In genomic region chr9:112029921-112030444, GRCh38 we compare ENCODE assay signal across 1 cellular context.
TF ChIP-seq lines count a peak whose summit lies in the region.

No MANE protein-coding gene starts in this region.

TF ChIP-seq in GM12878, 131 proteins besides CTCF, POLR2A, EP300 and RAD21 (continued from another document):
- TF ChIP-seq, protein P1, sequence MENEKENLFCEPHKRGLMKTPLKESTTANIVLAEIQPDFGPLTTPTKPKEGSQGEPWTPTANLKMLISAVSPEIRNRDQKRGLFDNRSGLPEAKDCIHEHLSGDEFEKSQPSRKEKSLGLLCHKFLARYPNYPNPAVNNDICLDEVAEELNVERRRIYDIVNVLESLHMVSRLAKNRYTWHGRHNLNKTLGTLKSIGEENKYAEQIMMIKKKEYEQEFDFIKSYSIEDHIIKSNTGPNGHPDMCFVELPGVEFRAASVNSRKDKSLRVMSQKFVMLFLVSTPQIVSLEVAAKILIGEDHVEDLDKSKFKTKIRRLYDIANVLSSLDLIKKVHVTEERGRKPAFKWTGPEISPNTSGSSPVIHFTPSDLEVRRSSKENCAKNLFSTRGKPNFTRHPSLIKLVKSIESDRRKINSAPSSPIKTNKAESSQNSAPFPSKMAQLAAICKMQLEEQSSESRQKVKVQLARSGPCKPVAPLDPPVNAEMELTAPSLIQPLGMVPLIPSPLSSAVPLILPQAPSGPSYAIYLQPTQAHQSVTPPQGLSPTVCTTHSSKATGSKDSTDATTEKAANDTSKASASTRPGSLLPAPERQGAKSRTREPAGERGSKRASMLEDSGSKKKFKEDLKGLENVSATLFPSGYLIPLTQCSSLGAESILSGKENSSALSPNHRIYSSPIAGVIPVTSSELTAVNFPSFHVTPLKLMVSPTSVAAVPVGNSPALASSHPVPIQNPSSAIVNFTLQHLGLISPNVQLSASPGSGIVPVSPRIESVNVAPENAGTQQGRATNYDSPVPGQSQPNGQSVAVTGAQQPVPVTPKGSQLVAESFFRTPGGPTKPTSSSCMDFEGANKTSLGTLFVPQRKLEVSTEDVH (IDR thresholded peaks at IDR 0.05; ENCODE audit: low read depth, partially characterized antibody), result no peak
- no peak for TF ChIP-seq YY1 (IDR thresholded peaks at IDR 0.05; ENCODE audit: low read depth, low read length)
- no peak for TF ChIP-seq NR2C2 (IDR thresholded peaks at IDR 0.05; ENCODE audit: borderline replicate concordance, control insufficient read depth, insufficient read length, low read depth)
- no peak for TF ChIP-seq ZNF687 (IDR thresholded peaks at IDR 0.05)
- TF ChIP-seq MEF2A (IDR thresholded peaks at IDR 0.05; ENCODE audit: insufficient read depth, low read depth, low read length), result 0 out of 2 replicates have a peak, but pooled peaks have one; percentile 28
- no peak for TF ChIP-seq MTA2 (IDR thresholded peaks at IDR 0.05; ENCODE audit: low read depth)
- no peak for TF ChIP-seq BMI1 (IDR thresholded peaks at IDR 0.05; ENCODE audit: borderline replicate concordance)
- no peak for TF ChIP-seq CHD2 (IDR thresholded peaks at IDR 0.05; ENCODE audit: borderline replicate concordance, low read depth, low read length)
- TF ChIP-seq PAX8 (IDR thresholded peaks at IDR 0.05), result no peak
- peak in 1 of 2 experiments; percentile 55; a peak in 1 of 4 replicates for TF ChIP-seq ETV6 (conservative IDR thresholded peaks at IDR 0.05 in 1 of 2, IDR thresholded peaks at IDR 0.05 in 1 of 2; ENCODE audit: borderline replicate concordance in 1 of 2, low read depth in 1 of 2)
- peak; percentile 82 for TF ChIP-seq RELA (IDR thresholded peaks at IDR 0.05; ENCODE audit: borderline replicate concordance, partially characterized antibody)
- TF ChIP-seq NBN (IDR thresholded peaks at IDR 0.05), result peak; percentile 50
- TF ChIP-seq, protein P2, sequence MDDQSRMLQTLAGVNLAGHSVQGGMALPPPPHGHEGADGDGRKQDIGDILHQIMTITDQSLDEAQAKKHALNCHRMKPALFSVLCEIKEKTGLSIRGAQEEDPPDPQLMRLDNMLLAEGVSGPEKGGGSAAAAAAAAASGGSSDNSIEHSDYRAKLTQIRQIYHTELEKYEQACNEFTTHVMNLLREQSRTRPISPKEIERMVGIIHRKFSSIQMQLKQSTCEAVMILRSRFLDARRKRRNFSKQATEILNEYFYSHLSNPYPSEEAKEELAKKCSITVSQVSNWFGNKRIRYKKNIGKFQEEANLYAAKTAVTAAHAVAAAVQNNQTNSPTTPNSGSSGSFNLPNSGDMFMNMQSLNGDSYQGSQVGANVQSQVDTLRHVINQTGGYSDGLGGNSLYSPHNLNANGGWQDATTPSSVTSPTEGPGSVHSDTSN (IDR thresholded peaks at IDR 0.05; ENCODE audit: insufficient replicate concordance, low read depth, low read length), result peak; percentile 60
- no peak for TF ChIP-seq USF1 (IDR thresholded peaks at IDR 0.05; ENCODE audit: borderline replicate concordance, extremely low read length, insufficient read depth, low read depth, low read length)
- peak; percentile 37; the same call in 1 of the 2 replicates for TF ChIP-seq SPI1 (IDR thresholded peaks at IDR 0.05; ENCODE audit: borderline replicate concordance, insufficient read depth, low read depth, low read length)
- TF ChIP-seq SMARCA5 (IDR thresholded peaks at IDR 0.05), result no peak
- no peak for TF ChIP-seq GABPA (IDR thresholded peaks at IDR 0.05; ENCODE audit: low read depth)
- no peak for TF ChIP-seq REST (IDR thresholded peaks at IDR 0.05; ENCODE audit: low read depth, low read length)
- no peak for TF ChIP-seq ZNF24 (IDR thresholded peaks at IDR 0.05)
- peak; percentile 59; the same call in 1 of the 2 replicates for TF ChIP-seq ZNF384 (IDR thresholded peaks at IDR 0.05; ENCODE audit: borderline replicate concordance, low read depth, low read length)
- TF ChIP-seq SUZ12 (IDR thresholded peaks at IDR 0.05; ENCODE audit: unreplicated experiment), result no peak
- TF ChIP-seq RELB (IDR thresholded peaks at IDR 0.05; ENCODE audit: low read depth), result peak; percentile 78
- TF ChIP-seq, protein P3, sequence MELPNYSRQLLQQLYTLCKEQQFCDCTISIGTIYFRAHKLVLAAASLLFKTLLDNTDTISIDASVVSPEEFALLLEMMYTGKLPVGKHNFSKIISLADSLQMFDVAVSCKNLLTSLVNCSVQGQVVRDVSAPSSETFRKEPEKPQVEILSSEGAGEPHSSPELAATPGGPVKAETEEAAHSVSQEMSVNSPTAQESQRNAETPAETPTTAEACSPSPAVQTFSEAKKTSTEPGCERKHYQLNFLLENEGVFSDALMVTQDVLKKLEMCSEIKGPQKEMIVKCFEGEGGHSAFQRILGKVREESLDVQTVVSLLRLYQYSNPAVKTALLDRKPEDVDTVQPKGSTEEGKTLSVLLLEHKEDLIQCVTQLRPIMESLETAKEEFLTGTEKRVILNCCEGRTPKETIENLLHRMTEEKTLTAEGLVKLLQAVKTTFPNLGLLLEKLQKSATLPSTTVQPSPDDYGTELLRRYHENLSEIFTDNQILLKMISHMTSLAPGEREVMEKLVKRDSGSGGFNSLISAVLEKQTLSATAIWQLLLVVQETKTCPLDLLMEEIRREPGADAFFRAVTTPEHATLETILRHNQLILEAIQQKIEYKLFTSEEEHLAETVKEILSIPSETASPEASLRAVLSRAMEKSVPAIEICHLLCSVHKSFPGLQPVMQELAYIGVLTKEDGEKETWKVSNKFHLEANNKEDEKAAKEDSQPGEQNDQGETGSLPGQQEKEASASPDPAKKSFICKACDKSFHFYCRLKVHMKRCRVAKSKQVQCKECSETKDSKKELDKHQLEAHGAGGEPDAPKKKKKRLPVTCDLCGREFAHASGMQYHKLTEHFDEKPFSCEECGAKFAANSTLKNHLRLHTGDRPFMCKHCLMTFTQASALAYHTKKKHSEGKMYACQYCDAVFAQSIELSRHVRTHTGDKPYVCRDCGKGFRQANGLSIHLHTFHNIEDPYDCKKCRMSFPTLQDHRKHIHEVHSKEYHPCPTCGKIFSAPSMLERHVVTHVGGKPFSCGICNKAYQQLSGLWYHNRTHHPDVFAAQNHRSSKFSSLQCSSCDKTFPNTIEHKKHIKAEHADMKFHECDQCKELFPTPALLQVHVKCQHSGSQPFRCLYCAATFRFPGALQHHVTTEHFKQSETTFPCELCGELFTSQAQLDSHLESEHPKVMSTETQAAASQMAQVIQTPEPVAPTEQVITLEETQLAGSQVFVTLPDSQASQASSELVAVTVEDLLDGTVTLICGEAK (IDR thresholded peaks at IDR 0.05; ENCODE audit: borderline replicate concordance), result no peak
- TF ChIP-seq, protein P4, sequence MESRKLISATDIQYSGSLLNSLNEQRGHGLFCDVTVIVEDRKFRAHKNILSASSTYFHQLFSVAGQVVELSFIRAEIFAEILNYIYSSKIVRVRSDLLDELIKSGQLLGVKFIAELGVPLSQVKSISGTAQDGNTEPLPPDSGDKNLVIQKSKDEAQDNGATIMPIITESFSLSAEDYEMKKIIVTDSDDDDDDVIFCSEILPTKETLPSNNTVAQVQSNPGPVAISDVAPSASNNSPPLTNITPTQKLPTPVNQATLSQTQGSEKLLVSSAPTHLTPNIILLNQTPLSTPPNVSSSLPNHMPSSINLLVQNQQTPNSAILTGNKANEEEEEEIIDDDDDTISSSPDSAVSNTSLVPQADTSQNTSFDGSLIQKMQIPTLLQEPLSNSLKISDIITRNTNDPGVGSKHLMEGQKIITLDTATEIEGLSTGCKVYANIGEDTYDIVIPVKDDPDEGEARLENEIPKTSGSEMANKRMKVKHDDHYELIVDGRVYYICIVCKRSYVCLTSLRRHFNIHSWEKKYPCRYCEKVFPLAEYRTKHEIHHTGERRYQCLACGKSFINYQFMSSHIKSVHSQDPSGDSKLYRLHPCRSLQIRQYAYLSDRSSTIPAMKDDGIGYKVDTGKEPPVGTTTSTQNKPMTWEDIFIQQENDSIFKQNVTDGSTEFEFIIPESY (IDR thresholded peaks at IDR 0.05), result no peak
- TF ChIP-seq SREBF2 (IDR thresholded peaks at IDR 0.05; ENCODE audit: low read length), result no peak
- TF ChIP-seq RUNX3 (IDR thresholded peaks at IDR 0.05; ENCODE audit: low read length), result no peak
- TF ChIP-seq TBL1XR1 (IDR thresholded peaks at IDR 0.05; ENCODE audit: low read depth, low read length), result peak; percentile 76; the same call in 1 of the 2 replicates
- TF ChIP-seq NRF1 (conservative IDR thresholded peaks at IDR 0.05; ENCODE audit: low read depth, low read length), result no peak
